ENCODE assay signal across 12 cellular contexts in genomic region chr11:565921-566509, GRCh38. TPM values are rescaled to one million over a fixed set of nuclear protein-coding genes. Genes with fewer than 3 reads are reported as not detected.
DNase-seq lines count a peak whose midpoint lies in the region; ATAC-seq, FAIRE-seq and TF ChIP-seq lines count a peak whose summit lies in the region.
"Had no signal": no experiment of that assay in that cellular context is flagged by ENCODE, and none has a peak within 500 bp of the region (broad histone marks: within the 10 kb centered on the region; RNA-seq: fewer than 3 reads in every experiment).

No MANE protein-coding gene starts in this region.

- H3K27me3 ChIP-seq in NT2/D1 (ENCODE audit: insufficient read depth, insufficient read length) (peaks cover 12% of the 10 kb centered on the region), aorta (ENCODE audit: control insufficient read depth in 1 of 2, insufficient read depth in 2 of 2, low read length in 1 of 2) (no peaks in the 10 kb centered on the region)
- H3K27me3 ChIP-seq: tibial artery had no signal

- peak overlapping the region; percentile 59 for H3K9ac ChIP-seq in NT2/D1 (ENCODE audit: insufficient read length, low read depth)
- peak overlapping the region in 1 of 2 donors; percentile 34 for H3K9ac ChIP-seq in kidney (ENCODE audit: low read length in 2 of 2)

- H3K4me3 ChIP-seq in NT2/D1 (ENCODE audit: insufficient read length, low read depth) = no peak overlapping the region
- no peak overlapping the region for H3K4me3 ChIP-seq in kidney (ENCODE audit: low read length in 2 of 2)
- no peak overlapping the region for H3K4me3 ChIP-seq in aorta (ENCODE audit: low read length in 2 of 2)
- H3K4me3 ChIP-seq: tibial artery had no signal

- intact Hi-C loops in kidney (cut with DNase I) = no loop called here
- intact Hi-C loops in aorta (cut with DNase I) = no loop called here

- 86% methylated on average over 12 of the region's 12 CpGs for WGBS in aorta, 2 donors

- DNase-seq in NT2/D1 (ENCODE audit: low read depth, low spot score) (no peak), kidney (peak; percentile 75), aorta (no peak), KBM-7 (no peak)
- DNase-seq: activated CD8-positive, alpha-beta memory T cell treated with anti-CD3 and anti-CD28 coated beads, Interleukin-2, amount 50 U/mL, for 48 hours; NCI-H187 treated with DMSO at 0.1 percent for 48 hours; T-helper 9 cell; tibial artery had no signal

- H3K4me1 ChIP-seq in NT2/D1 (ENCODE audit: insufficient read depth, insufficient read length) = peaks cover 39% of the 10 kb centered on the region
- H3K4me1 ChIP-seq in kidney (ENCODE audit: control insufficient read depth in 1 of 2, insufficient read depth in 1 of 2, low read depth in 1 of 2, low read length in 2 of 2) = peaks cover 5 to 36% of the 10 kb centered on the region in 2 donors
- no peaks in the 10 kb centered on the region for H3K4me1 ChIP-seq in aorta (ENCODE audit: control insufficient read depth in 1 of 2, insufficient read depth in 2 of 2, low read length in 2 of 2)

- TF ChIP-seq CTCF in GM12872 (IDR thresholded peaks at IDR 0.05; ENCODE audit: insufficient read depth, low read depth, low read length) = 0 out of 3 replicates have a peak, but pooled peaks have one; percentile 22
- TF ChIP-seq CTCF in kidney (IDR thresholded peaks at IDR 0.05; ENCODE audit: borderline replicate concordance, extremely low read depth, insufficient read depth) = no peak

- in situ Hi-C loops in KBM-7 (cut with MboI; ENCODE audit: low pct_unique_long_range_greater_than_20kb, low sequenced_read_pairs) = no loop called here

- H3K9me3 ChIP-seq in NT2/D1 (ENCODE audit: insufficient read depth, low read length) (no peaks in the 10 kb centered on the region), kidney (ENCODE audit: control insufficient read depth in 1 of 2, low read length in 2 of 2) (no peaks in the 10 kb centered on the region), aorta (ENCODE audit: control insufficient read depth, low read length) (no peaks in the 10 kb centered on the region)
- H3K9me3 ChIP-seq: tibial artery had no signal

- no peak for FAIRE-seq in kidney (lab: Jason Lieb, UNC)
- FAIRE-seq: GM18507 had no signal

- H3K36me3 ChIP-seq in NT2/D1 (ENCODE audit: insufficient read depth, insufficient read length, low read length) = peaks cover 42% of the 10 kb centered on the region
- peaks cover 0 to 4% of the 10 kb centered on the region in 2 donors for H3K36me3 ChIP-seq in kidney (ENCODE audit: control insufficient read depth in 1 of 2, insufficient read depth in 2 of 2, low read length in 2 of 2)
- H3K36me3 ChIP-seq in aorta (ENCODE audit: control insufficient read depth in 1 of 2, insufficient read depth in 2 of 2, low read length in 1 of 2) = no peaks in the 10 kb centered on the region
- H3K36me3 ChIP-seq: tibial artery had no signal

- ATAC-seq in aorta (ENCODE audit: low FRiP score) (no peak), GM18519 (IDR thresholded peaks at IDR 0.05; ENCODE audit: low FRiP score, unreplicated experiment) (no peak)
- ATAC-seq: sciatic nerve had no signal

- H3K27ac ChIP-seq in kidney (ENCODE audit: low read depth in 2 of 2, low read length in 2 of 2) (peak overlapping the region in 1 of 2 donors; percentile 22), aorta (ENCODE audit: low read depth in 1 of 2, low read length in 2 of 2) (no peak overlapping the region)

RNA-seq across cellular contexts. Expression of gene RASSF7, which starts 5.2 kb away (rescaled TPM):
- total RNA-seq in kidney = 106 TPM
- polyA plus RNA-seq in kidney (ENCODE audit: insufficient read depth, low read depth, low replicate concordance) = 108 TPM
- 1 to 10 TPM; 5.6 to 8.5 TPM for total RNA-seq in aorta
- 1 to 10 TPM; 8.4 to 9.9 TPM for polyA plus RNA-seq in aorta

RNA-seq across cellular contexts. Expression of gene LMNTD2, which starts 5.5 kb away (rescaled TPM):
- total RNA-seq in kidney (8.0 TPM), aorta (1 to 10 TPM; 1.4 to 1.9 TPM)
- polyA plus RNA-seq in kidney (ENCODE audit: insufficient read depth, low read depth, low replicate concordance) (6.2 TPM), aorta (1 to 10 TPM; 1.7 to 1.9 TPM)

RNA-seq across cellular contexts. Expression of gene PHRF1, which starts 10.3 kb away (rescaled TPM):
- total RNA-seq in kidney (30.9 TPM), aorta (10 to 100 TPM; 26.6 to 32.4 TPM)
- polyA plus RNA-seq in kidney (ENCODE audit: insufficient read depth, low read depth, low replicate concordance) (7.5 TPM), aorta (10 to 100 TPM in 1 of 2 donors, 1 to 10 TPM in 1; 7.6 to 18.1 TPM)

RNA-seq across cellular contexts. Expression of gene LRRC56, which starts 28.7 kb away (rescaled TPM):
- total RNA-seq in kidney (7.7 TPM), aorta (1 to 10 TPM; 1.0 to 1.3 TPM)
- polyA plus RNA-seq in kidney (ENCODE audit: insufficient read depth, low read depth, low replicate concordance) (1.2 TPM), aorta (1 to 10 TPM in 1 of 2 donors, under 1 TPM in 1; 0.25 to 1.5 TPM)

RNA-seq across cellular contexts. Expression of gene HRAS, which starts 30.6 kb away (rescaled TPM):
- 66.1 TPM for total RNA-seq in kidney
- polyA plus RNA-seq in kidney (ENCODE audit: insufficient read depth, low read depth, low replicate concordance) = 100 TPM
- total RNA-seq in aorta = 10 to 100 TPM; 35.9 to 44.9 TPM
- 100 to 1,000 TPM in 1 of 2 donors, 10 to 100 TPM in 1; 75.9 to 142 TPM for polyA plus RNA-seq in aorta

Comparison
In these comparisons a context has a peak if more than half of its experiments do, and no peak if none do; other contexts are left out.
1. RNA of gene RASSF7, which starts 5.2 kb away (total RNA-seq): 106 TPM in kidney (single experiment); 5.6 to 8.5 TPM in aorta; every median in the first group is over 10 times any median in the second.